In the genomic region with DNA sequence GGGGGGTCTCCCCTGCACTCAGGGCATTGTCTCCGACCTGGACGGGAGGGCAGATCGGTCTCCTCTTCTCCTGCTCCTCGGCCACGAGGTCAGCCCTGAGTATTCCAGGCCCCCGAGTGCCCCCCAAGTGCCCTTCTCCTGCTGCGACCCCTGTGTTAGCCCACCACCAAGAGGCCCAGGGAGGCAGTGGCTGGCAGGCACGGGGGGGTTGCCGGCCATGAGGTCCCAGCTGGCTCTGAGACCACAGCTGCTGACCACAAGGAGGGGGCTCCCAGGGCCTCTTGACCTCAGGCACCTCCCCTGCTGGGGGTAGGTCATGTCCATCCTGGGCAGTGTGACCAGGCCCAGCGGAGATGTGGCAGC, we compare ENCODE assay signal across 17 cellular contexts.
"Had no signal": no experiment of that assay in that cellular context is flagged by ENCODE, and none has a peak within 500 bp of the region (broad histone marks: within the 10 kb centered on the region; RNA-seq: fewer than 3 reads in every experiment).

No MANE protein-coding gene starts in this region.

- H3K27me3 ChIP-seq: colonic mucosa, right lobe of liver had no signal

- H3K4me3 ChIP-seq: colonic mucosa, heart right ventricle, mucosa of descending colon, psoas muscle, right lobe of liver had no signal

- H3K27ac ChIP-seq: colonic mucosa, heart right ventricle, psoas muscle, right lobe of liver had no signal

- H3K36me3 ChIP-seq: colonic mucosa, heart right ventricle, right lobe of liver had no signal

- H3K4me1 ChIP-seq: colonic mucosa, psoas muscle, right lobe of liver had no signal

- DNase-seq: colonic mucosa; dermis blood vessel endothelial cell; effector CD4-positive, alpha-beta T cell; endodermal cell; erythroblast; foreskin melanocyte; heart right ventricle; hypothalamus; mammary epithelial cell; mucosa of descending colon; psoas muscle; right lobe of liver; small intestine; stimulated activated CD4-positive, alpha-beta T cell treated with anti-CD3 and anti-CD28 coated beads, Interleukin-12 subunit alpha, Interleukin-12 subunit beta, amount 100 ng/mL, for 4 hours; stimulated activated CD4-positive, alpha-beta T cell treated with anti-CD3 and anti-CD28 coated beads, Interleukin-2, amount 100 ng/mL, for 48 hours; stimulated activated naive CD4-positive, alpha-beta T cell treated with Interleukin-2 at 50 U/mL for 16 hours; trophoblast cell had no signal

- H3K9me3 ChIP-seq: colonic mucosa, heart right ventricle, mucosa of descending colon, psoas muscle, right lobe of liver had no signal
